10 cellular contexts compared by ENCODE assay signal in the genomic region with DNA sequence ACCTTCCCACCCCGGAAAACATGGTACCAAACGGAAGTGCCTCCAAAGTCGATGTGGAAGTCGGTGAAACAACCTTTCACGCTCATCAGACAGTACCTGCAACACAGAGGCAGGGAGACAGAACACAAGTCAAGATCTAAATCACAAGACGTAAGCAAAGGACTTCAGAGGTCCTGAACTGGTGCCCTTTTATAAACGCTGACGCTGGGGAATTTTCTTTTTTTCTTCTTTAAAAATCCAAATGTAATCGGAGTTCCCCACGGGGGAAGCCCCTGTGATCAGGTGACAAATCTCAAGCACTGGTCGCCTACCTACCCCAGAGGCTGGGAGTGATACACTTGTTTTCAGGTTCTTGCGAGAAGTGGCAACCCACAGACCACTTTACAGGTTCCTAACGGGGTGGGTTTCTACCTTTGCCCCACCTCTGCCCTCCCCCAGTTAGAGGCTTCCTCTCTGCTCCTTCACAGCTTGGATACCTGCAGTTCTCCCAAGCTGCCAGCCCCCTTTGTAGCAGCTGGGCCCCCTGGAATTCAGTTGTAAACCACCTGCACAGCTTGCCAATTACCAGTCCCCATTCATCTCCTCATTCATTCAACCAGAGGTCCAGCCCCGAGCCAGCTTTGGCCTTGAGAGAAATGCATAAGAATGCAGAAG. TPM values are rescaled to one million over a fixed set of nuclear protein-coding genes. Genes with fewer than 3 reads are reported as not detected.
A peak's percentile ranks its signal among the peaks of the same experiment; 100 is the strongest.
DNase-seq lines count a peak whose midpoint lies in the region; ATAC-seq and TF ChIP-seq lines count a peak whose summit lies in the region.
"Had no signal": no experiment of that assay in that cellular context is flagged by ENCODE, and none has a peak within 500 bp of the region (broad histone marks: within the 10 kb centered on the region; RNA-seq: fewer than 3 reads in every experiment).

No MANE protein-coding gene starts in this region.

- H2AFZ ChIP-seq in SU-DHL-6 (ENCODE audit: low read depth, low read length, severe bottlenecking) = no peak overlapping the region

- peaks cover 39% of the 10 kb centered on the region for H3F3A ChIP-seq in SU-DHL-6 (ENCODE audit: insufficient read depth)

- no peaks in the 10 kb centered on the region for H3K79me2 ChIP-seq in SU-DHL-6 (ENCODE audit: insufficient read depth, low read length)

- intact Hi-C loops in CD4-positive, alpha-beta memory T cell (cut with micrococcal nuclease) = loop anchor here (1.0 to 5.0 kb wide), 3 partner anchors 48 to 138 kb away; a partner anchor contains a TSS
- intact Hi-C loops in spleen (cut with DNase I; ENCODE audit: low total_unique reads) (no loop called here), posterior vena cava (cut with DNase I) (no loop called here)

- no peak for TF ChIP-seq POLR2A in spleen (IDR thresholded peaks at IDR 0.05)

- H3K4me2 ChIP-seq in SU-DHL-6 (ENCODE audit: low read depth, low read length, poor library complexity, severe bottlenecking) = peak overlapping the region; percentile 81

- no peak for TF ChIP-seq CTCF in SU-DHL-6 (IDR thresholded peaks at IDR 0.05; ENCODE audit: insufficient read depth, low read length, poor library complexity, severe bottlenecking)
- TF ChIP-seq CTCF in spleen (IDR thresholded peaks at IDR 0.05 in 8 of 11, conservative IDR thresholded peaks at IDR 0.05 in 3 of 11) = no peak

- H3K9ac ChIP-seq in SU-DHL-6 (ENCODE audit: low read length) = peak overlapping the region; percentile 70; the same call in 1 of the 2 replicates

- peak overlapping the region; percentile 95 to 99 (median 98) for H3K27ac Mint-ChIP-seq in CD4-positive, alpha-beta memory T cell

- H3K9me2 ChIP-seq in SU-DHL-6 (replicated peaks; ENCODE audit: insufficient read depth, low read length) = no peaks in the 10 kb centered on the region

- H3K9me3 ChIP-seq in CD4-positive, alpha-beta memory T cell (ENCODE audit: control insufficient read depth in 1 of 2, low read length in 2 of 2) = no peaks in the 10 kb centered on the region
- H3K9me3 ChIP-seq in SU-DHL-6 (ENCODE audit: insufficient read depth, low read length) (no peaks in the 10 kb centered on the region), spleen (no peaks in the 10 kb centered on the region)
- H3K9me3 ChIP-seq: ovary had no signal

- H3K27ac ChIP-seq in CD4-positive, alpha-beta memory T cell (ENCODE audit: low read depth, low read length) = peak overlapping the region; percentile 80
- peak overlapping the region; percentile 96 for H3K27ac ChIP-seq in SU-DHL-6 (ENCODE audit: low read depth, low read length)
- peak overlapping the region in 7 of 8 donors; percentile 47 to 95 (median 92) for H3K27ac ChIP-seq in spleen
- H3K27ac ChIP-seq: C4-2B had no signal

- CTCF ChIA-PET in CD4-positive, alpha-beta memory T cell (lab: Charles Lee; ENCODE audit: partially characterized antibody) = interaction anchor here (1.1 to 1.5 kb wide), 2 partner anchors 32 to 40 kb away, joined by 5 to 6 read pairs; no protein-coding TSS in a partner anchor

- peaks cover 14 to 20% of the 10 kb centered on the region in 2 donors for H3K36me3 Mint-ChIP-seq in CD4-positive, alpha-beta memory T cell

- H3K4me3 Mint-ChIP-seq in CD4-positive, alpha-beta memory T cell = peak overlapping the region; percentile 2 to 82 (median 72)

- peaks cover 0 to under 1% (median 0%) of the 10 kb centered on the region in 8 donors for H3K9me3 Mint-ChIP-seq in CD4-positive, alpha-beta memory T cell

- H3K4me1 ChIP-seq in CD4-positive, alpha-beta memory T cell (ENCODE audit: insufficient read depth, low read length) = peaks cover 81% of the 10 kb centered on the region
- H3K4me1 ChIP-seq in spleen = peaks cover 50 to 91% (median 83%) of the 10 kb centered on the region in 6 donors

- peak overlapping the region in 1 of 2 donors; percentile 19 for H3K4me3 ChIP-seq in CD4-positive, alpha-beta memory T cell (ENCODE audit: low read length in 2 of 2)
- peak overlapping the region; percentile 62 for H3K4me3 ChIP-seq in SU-DHL-6 (ENCODE audit: insufficient read depth, low read length, poor library complexity, severe bottlenecking)
- H3K4me3 ChIP-seq in spleen = peak overlapping the region in 3 of 8 donors; percentile 59 to 80 (median 68)
- H3K4me3 ChIP-seq: ovary had no signal

- no peaks in the 10 kb centered on the region for H3K27me3 ChIP-seq in CD4-positive, alpha-beta memory T cell (ENCODE audit: insufficient read depth, low read length)
- H3K27me3 ChIP-seq in SU-DHL-6 (ENCODE audit: low read length) (no peaks in the 10 kb centered on the region), spleen (replicated peaks in 1 of 7) (no peaks in the 10 kb centered on the region)
- H3K27me3 ChIP-seq: ovary had no signal

- H3K36me3 ChIP-seq in CD4-positive, alpha-beta memory T cell (ENCODE audit: insufficient read depth, low read length) = no peaks in the 10 kb centered on the region
- no peaks in the 10 kb centered on the region for H3K36me3 ChIP-seq in SU-DHL-6 (ENCODE audit: low read length)
- peaks cover 0 to 23% (median 0%) of the 10 kb centered on the region in 6 donors for H3K36me3 ChIP-seq in spleen
- H3K36me3 ChIP-seq: ovary had no signal

- POLR2A ChIA-PET in CD4-positive, alpha-beta memory T cell (lab: Charles Lee; ENCODE audit: partially characterized antibody) = interaction anchor here (0.5 to 3.4 kb wide), 5 partner anchors 92 to 570 kb away, joined by 3 to 22 read pairs (median 3); a partner anchor contains a TSS

- no peaks in the 10 kb centered on the region for H4K20me1 ChIP-seq in SU-DHL-6 (ENCODE audit: low read depth, low read length)

- ATAC-seq in GM21529 (IDR thresholded peaks at IDR 0.05; ENCODE audit: unreplicated experiment) = no peak
- no peak for ATAC-seq in GM21717 (IDR thresholded peaks at IDR 0.05; ENCODE audit: unreplicated experiment)

- H3K4me1 Mint-ChIP-seq in CD4-positive, alpha-beta memory T cell = peaks cover 41 to 79% (median 60%) of the 10 kb centered on the region in 4 donors

- peak; percentile 75 to 96 (median 81) for DNase-seq in CD4-positive, alpha-beta memory T cell
- DNase-seq in activated naive CD4-positive, alpha-beta T cell treated with Interleukin-2 at 50 U/mL for 16 hours = peak; percentile 75
- DNase-seq in spleen (no peak), posterior vena cava (ENCODE audit: low spot score) (no peak), ureter (ENCODE audit: low spot score) (no peak)

- H3K27me3 Mint-ChIP-seq in CD4-positive, alpha-beta memory T cell = no peaks in the 10 kb centered on the region

- 53 to 71% (median 61%) methylated on average over 14 of the region's 14 CpGs for WGBS in spleen, 5 donors

RNA-seq across cellular contexts. Expression of a gene that starts 46.2 kb away (rescaled TPM):
- total RNA-seq in CD4-positive, alpha-beta memory T cell = 100 to 1,000 TPM in 1 of 2 experiments, 10 to 100 TPM in 1; 98.7 to 101 TPM
- polyA plus RNA-seq in CD4-positive, alpha-beta memory T cell = 10 to 100 TPM in 1 of 2 donors, 1 to 10 TPM in 1; 7.7 to 20.6 TPM
- 10 to 100 TPM; 32.3 to 56.2 (median 46.5) TPM for total RNA-seq in spleen
- polyA plus RNA-seq in spleen = 10 to 100 TPM; 20.8 to 25.5 (median 24.5) TPM
- total RNA-seq in posterior vena cava = 10 to 100 TPM; 14.6 to 15.6 TPM
- 23.7 TPM for total RNA-seq in ureter

Comparison
In these comparisons a context has a peak if more than half of its experiments do, and no peak if none do; other contexts are left out.
1. DNase-seq: peak in CD4-positive, alpha-beta memory T cell (5 of 5) and activated naive CD4-positive, alpha-beta T cell treated with Interleukin-2 at 50 U/mL for 16 hours (single experiment); none in spleen (single experiment), posterior vena cava (single experiment) and ureter (single experiment).
2. Peak in every context shown above with its lines, with median percentiles within 50 percentile points of each other: H3K27ac ChIP-seq.